8 cellular contexts compared by ENCODE assay signal in genomic region chr12:93788853-93789252, GRCh38.
"Had no signal": no experiment of that assay in that cellular context is flagged by ENCODE, and none has a peak within 500 bp of the region (broad histone marks: within the 10 kb centered on the region; RNA-seq: fewer than 3 reads in every experiment).

No MANE protein-coding gene starts in this region.

- H3K9me3 ChIP-seq: heart left ventricle, pancreas, stomach, thoracic aorta had no signal

- H3K27ac Mint-ChIP-seq: WTC11 had no signal

- ATAC-seq: heart left ventricle, pancreas, WTC11 had no signal

- H3K4me3 Mint-ChIP-seq: WTC11 had no signal

- H3K4me3 ChIP-seq: cardiac muscle cell, heart left ventricle, pancreas, stomach, thoracic aorta had no signal

- H3K36me3 ChIP-seq: cardiac muscle cell, heart left ventricle, pancreas, stomach, thoracic aorta had no signal

- DNase-seq: foreskin melanocyte; heart left ventricle; pancreas; stimulated activated CD4-positive, alpha-beta T cell treated with anti-CD3 and anti-CD28 coated beads, Interleukin-2, amount 100 ng/mL, for 48 hours; stomach had no signal

- H3K27me3 ChIP-seq: cardiac muscle cell, heart left ventricle, pancreas, stomach had no signal
